ENCODE assay signal across 20 cellular contexts in genomic region chr16:68473358-68474064, GRCh38. TPM values are rescaled to one million over a fixed set of nuclear protein-coding genes. Genes with fewer than 3 reads are reported as not detected.
DNase-seq lines count a peak whose midpoint lies in the region; ATAC-seq and TF ChIP-seq lines count a peak whose summit lies in the region.
"Had no signal": no experiment of that assay in that cellular context is flagged by ENCODE, and none has a peak within 500 bp of the region (broad histone marks: within the 10 kb centered on the region; RNA-seq: fewer than 3 reads in every experiment).

No MANE protein-coding gene starts in this region.

- H3K4me1 Mint-ChIP-seq in stimulated activated memory B cell treated with anti-CD40 and anti-IgM and Interleukin-4, amounts not matched to agents 10 μg/mL and 1 μg/mL and 100 μg/mL, for 72 hours, result peaks cover 47% of the 10 kb centered on the region

- no peak overlapping the region for H3K4me3 ChIP-seq in left lung
- H3K4me3 ChIP-seq: heart right ventricle, psoas muscle, spleen, uterus had no signal

- H3K4me3 Mint-ChIP-seq in stimulated activated memory B cell treated with anti-CD40 and anti-IgM and Interleukin-4, amounts not matched to agents 10 μg/mL and 1 μg/mL and 100 μg/mL, for 72 hours, result no peak overlapping the region
- H3K4me3 Mint-ChIP-seq: activated naive CD8-positive, alpha-beta T cell treated with anti-CD3 and anti-CD28 coated beads for 36 hours; nephron progenitor cell had no signal

- no peaks in the 10 kb centered on the region for H3K27me3 ChIP-seq in left lung
- H3K27me3 ChIP-seq: heart right ventricle, spleen, uterus had no signal

- no peaks in the 10 kb centered on the region for H3K27me3 Mint-ChIP-seq in stimulated activated memory B cell treated with anti-CD40 and anti-IgM and Interleukin-4, amounts not matched to agents 10 μg/mL and 1 μg/mL and 100 μg/mL, for 72 hours
- H3K27me3 Mint-ChIP-seq: activated naive CD8-positive, alpha-beta T cell treated with anti-CD3 and anti-CD28 coated beads for 36 hours had no signal

- no peak for TF ChIP-seq CTCF in left lung (IDR thresholded peaks at IDR 0.05)

- H3K27ac ChIP-seq in left lung, result peak overlapping the region in 1 of 2 donors; percentile 33
- H3K27ac ChIP-seq: psoas muscle, uterus had no signal

- DNase-seq in NOMO-1 treated with DMSO at 0.1 percent for 48 hours (lab: John Stamatoyannopoulos, UW; ENCODE audit: unreplicated experiment) (peak; percentile 27), NOMO-1 treated with dmso at 0.1 percent for 144 hours (lab: John Stamatoyannopoulos, UW; ENCODE audit: unreplicated experiment) (no peak), NCI-H2029 (lab: John Stamatoyannopoulos, UW) (peak; percentile 72), left lung (peak in 1 of 2 donors; percentile 50), ecto neural progenitor cell (ENCODE audit: low spot score) (no peak)
- no peak for DNase-seq in activated CD4-positive, alpha-beta T cell treated with anti-CD3 and anti-CD28 coated beads for 4 hours
- DNase-seq: activated CD4-positive, alpha-beta T cell treated with anti-CD3 and anti-CD28 coated beads for 1 hour; activated naive CD8-positive, alpha-beta T cell treated with anti-CD3 and anti-CD28 coated beads for 36 hours; C1 segment of cervical spinal cord; heart right ventricle; NCI-H2171; NCI-H774; nephron progenitor cell; psoas muscle; RPMI8226; spleen; stimulated activated CD8-positive, alpha-beta memory T cell treated with anti-CD3 and anti-CD28 coated beads, Interleukin-4, amount 100 ng/mL, for 48 hours; uterus had no signal

- no peaks in the 10 kb centered on the region for H3K9me3 ChIP-seq in left lung
- H3K9me3 ChIP-seq: psoas muscle, spleen, uterus had no signal

- intact Hi-C loops in left lung (cut with DNase I), result no loop called here

- no peaks in the 10 kb centered on the region for H3K36me3 Mint-ChIP-seq in stimulated activated memory B cell treated with anti-CD40 and anti-IgM and Interleukin-4, amounts not matched to agents 10 μg/mL and 1 μg/mL and 100 μg/mL, for 72 hours
- H3K36me3 Mint-ChIP-seq: activated naive CD8-positive, alpha-beta T cell treated with anti-CD3 and anti-CD28 coated beads for 36 hours had no signal

- peaks cover 20 to 45% of the 10 kb centered on the region in 2 donors for H3K4me1 ChIP-seq in left lung
- H3K4me1 ChIP-seq: psoas muscle, uterus had no signal

- no peaks in the 10 kb centered on the region for H3K36me3 ChIP-seq in left lung
- H3K36me3 ChIP-seq: heart right ventricle, spleen, uterus had no signal

- no peaks in the 10 kb centered on the region for H3K9me3 Mint-ChIP-seq in stimulated activated memory B cell treated with anti-CD40 and anti-IgM and Interleukin-4, amounts not matched to agents 10 μg/mL and 1 μg/mL and 100 μg/mL, for 72 hours
- H3K9me3 Mint-ChIP-seq: activated naive CD8-positive, alpha-beta T cell treated with anti-CD3 and anti-CD28 coated beads for 36 hours had no signal

- ATAC-seq in left lung (peak; percentile 68), GM18520 (IDR thresholded peaks at IDR 0.05; ENCODE audit: unreplicated experiment) (no peak)
- ATAC-seq in stimulated activated memory B cell treated with anti-CD40 and anti-IgM and Interleukin-4, amounts not matched to agents 10 μg/mL and 1 μg/mL and 100 μg/mL, for 72 hours, result no peak
- ATAC-seq: psoas muscle had no signal

- peak overlapping the region; percentile 68 for H3K27ac Mint-ChIP-seq in stimulated activated memory B cell treated with anti-CD40 and anti-IgM and Interleukin-4, amounts not matched to agents 10 μg/mL and 1 μg/mL and 100 μg/mL, for 72 hours
- H3K27ac Mint-ChIP-seq: activated naive CD8-positive, alpha-beta T cell treated with anti-CD3 and anti-CD28 coated beads for 36 hours; nephron progenitor cell had no signal

RNA-seq across cellular contexts. Expression of gene SMPD3, which starts 25.2 kb away (rescaled TPM):
- 1 to 10 TPM in 1 of 2 donors, under 1 TPM in 1; 0.79 to 2.3 TPM for total RNA-seq in left lung

Comparison
In these comparisons a context has a peak if more than half of its experiments do, and no peak if none do; other contexts are left out.
1. DNase-seq: peak in NOMO-1 treated with DMSO at 0.1 percent for 48 hours (single experiment) and NCI-H2029 (single experiment); none in NOMO-1 treated with dmso at 0.1 percent for 144 hours (single experiment), ecto neural progenitor cell (single experiment) and activated CD4-positive, alpha-beta T cell treated with anti-CD3 and anti-CD28 coated beads for 4 hours (0 of 2).